Comparison of ENCODE assay signal across 1 cellular context in genomic region chr10:93074597-93075368, GRCh38.
TF ChIP-seq lines count a peak whose summit lies in the region.

No MANE protein-coding gene starts in this region.

TF ChIP-seq in IMR-90, 13 proteins besides CTCF, POLR2A, EP300 and RAD21:
- TF ChIP-seq, protein P1, sequence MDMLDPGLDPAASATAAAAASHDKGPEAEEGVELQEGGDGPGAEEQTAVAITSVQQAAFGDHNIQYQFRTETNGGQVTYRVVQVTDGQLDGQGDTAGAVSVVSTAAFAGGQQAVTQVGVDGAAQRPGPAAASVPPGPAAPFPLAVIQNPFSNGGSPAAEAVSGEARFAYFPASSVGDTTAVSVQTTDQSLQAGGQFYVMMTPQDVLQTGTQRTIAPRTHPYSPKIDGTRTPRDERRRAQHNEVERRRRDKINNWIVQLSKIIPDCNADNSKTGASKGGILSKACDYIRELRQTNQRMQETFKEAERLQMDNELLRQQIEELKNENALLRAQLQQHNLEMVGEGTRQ (IDR thresholded peaks at IDR 0.05; ENCODE audit: low read depth, low read length) = no peak
- no peak for TF ChIP-seq FOS (IDR thresholded peaks at IDR 0.05; ENCODE audit: low read depth, low read length)
- no peak for TF ChIP-seq RFX5 (IDR thresholded peaks at IDR 0.05; ENCODE audit: low read depth, low read length)
- TF ChIP-seq RCOR1 (IDR thresholded peaks at IDR 0.05; ENCODE audit: insufficient replicate concordance, low read length) = no peak
- no peak for TF ChIP-seq BHLHE40 (IDR thresholded peaks at IDR 0.05; ENCODE audit: low read depth, low read length)
- TF ChIP-seq MAFK (IDR thresholded peaks at IDR 0.05; ENCODE audit: low read depth, low read length) = no peak
- TF ChIP-seq MXI1 (IDR thresholded peaks at IDR 0.05; ENCODE audit: borderline replicate concordance, low read depth, low read length) = no peak
- no peak for TF ChIP-seq NFE2L2 (IDR thresholded peaks at IDR 0.05; ENCODE audit: low read depth, low read length)
- TF ChIP-seq CHD1 (IDR thresholded peaks at IDR 0.05; ENCODE audit: low read depth, low read length) = no peak
- no peak for TF ChIP-seq SMC3 (IDR thresholded peaks at IDR 0.05; ENCODE audit: low read depth, low read length)
- TF ChIP-seq ELK1 (IDR thresholded peaks at IDR 0.05; ENCODE audit: borderline replicate concordance, low read depth, low read length) = no peak
- TF ChIP-seq MAZ (IDR thresholded peaks at IDR 0.05; ENCODE audit: borderline replicate concordance, low read depth, low read length) = no peak
- TF ChIP-seq CEBPB (IDR thresholded peaks at IDR 0.05; ENCODE audit: low read depth, low read length) = no peak
